In the genomic region with DNA sequence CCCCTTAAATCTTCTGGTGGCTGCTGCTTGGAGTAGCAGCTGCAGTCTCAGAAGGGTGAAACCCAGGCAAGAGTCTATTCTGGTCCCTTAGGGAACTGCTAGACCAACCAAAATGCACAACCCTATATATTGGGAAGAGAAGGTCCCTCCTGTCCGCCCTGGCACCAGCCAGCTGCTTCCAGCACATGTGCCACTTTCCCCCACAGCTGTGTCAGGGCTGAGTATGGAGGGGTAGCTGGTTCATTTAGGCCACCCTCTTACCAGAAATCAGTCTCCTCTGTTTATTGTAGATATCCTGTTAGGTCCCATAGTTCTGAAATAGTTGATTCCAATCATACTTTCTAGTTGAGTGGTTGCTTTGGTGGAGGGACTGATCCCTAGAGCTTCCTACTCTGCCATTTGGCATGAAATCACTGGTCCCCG, we compare ENCODE assay signal across 11 cellular contexts.
DNase-seq lines count a peak whose midpoint lies in the region; ATAC-seq and TF ChIP-seq lines count a peak whose summit lies in the region.
"Had no signal": no experiment of that assay in that cellular context is flagged by ENCODE, and none has a peak within 500 bp of the region (broad histone marks: within the 10 kb centered on the region; RNA-seq: fewer than 3 reads in every experiment).

No MANE protein-coding gene starts in this region.

- H3K9me3 Mint-ChIP-seq in activated T-helper 17 cell treated with anti-CD3 and anti-CD28 coated beads, Interleukin-2, amount 50 U/mL, for 72 hours, result no peaks in the 10 kb centered on the region
- H3K9me3 Mint-ChIP-seq in immature natural killer cell, result no peaks in the 10 kb centered on the region

- 67 to 68% methylated on average over 1 to 2 of the region's 2 CpGs for WGBS in testis, 2 donors

- intact Hi-C loops in left cardiac atrium (cut with DNase I), result no loop called here
- intact Hi-C loops in testis (cut with DNase I; ENCODE audit: low total_unique reads), result no loop called here
- intact Hi-C loops in OCI-LY7 (cut with micrococcal nuclease; ENCODE audit: unreplicated experiment), result no loop called here

- no peak for TF ChIP-seq CTCF in cardiac muscle cell (IDR thresholded peaks at IDR 0.05; ENCODE audit: low read depth, low read length)
- TF ChIP-seq CTCF in testis (IDR thresholded peaks at IDR 0.05), result no peak
- no peak for TF ChIP-seq CTCF in OCI-LY7 (conservative IDR thresholded peaks at IDR 0.05; ENCODE audit: low read length)

- H3K4me1 ChIP-seq in cardiac muscle cell (ENCODE audit: low read depth) (peaks cover 15% of the 10 kb centered on the region), testis (peaks cover 16% of the 10 kb centered on the region), OCI-LY7 (ENCODE audit: insufficient read depth, low read length, poor library complexity, severe bottlenecking) (no peaks in the 10 kb centered on the region)

- peaks cover 4% of the 10 kb centered on the region for H4K20me1 ChIP-seq in OCI-LY7 (ENCODE audit: insufficient read depth, low read length)

- H3K4me2 ChIP-seq in OCI-LY7 (ENCODE audit: low read length), result no peak overlapping the region

- peaks cover 97% of the 10 kb centered on the region for H3K79me2 ChIP-seq in OCI-LY7 (ENCODE audit: insufficient read depth, low read depth, low read length)

- BruUV-seq in OCI-LY7 (replicated peaks; lab: Mats Ljungman, UMichigan), result no TSS peak

- no peak overlapping the region for H2AFZ ChIP-seq in OCI-LY7 (ENCODE audit: low read length)

- H3K4me3 Mint-ChIP-seq in activated T-helper 17 cell treated with anti-CD3 and anti-CD28 coated beads, Interleukin-2, amount 50 U/mL, for 72 hours, result peak overlapping the region; percentile 10
- H3K4me3 Mint-ChIP-seq in immature natural killer cell, result peak overlapping the region in 3 of 5 donors; percentile 14 to 55 (median 37)

- CTCF ChIA-PET in OCI-LY7 (lab: Charles Lee; ENCODE audit: unreplicated experiment), result no interaction called here

- H3K9me3 ChIP-seq in cardiac muscle cell (ENCODE audit: low read depth) (no peaks in the 10 kb centered on the region), testis (no peaks in the 10 kb centered on the region), OCI-LY7 (ENCODE audit: low read length) (no peaks in the 10 kb centered on the region)
- H3K9me3 ChIP-seq: mucosa of descending colon had no signal

- H3K27me3 ChIP-seq in cardiac muscle cell (no peaks in the 10 kb centered on the region), testis (no peaks in the 10 kb centered on the region)

- H3K27ac Mint-ChIP-seq in activated T-helper 17 cell treated with anti-CD3 and anti-CD28 coated beads, Interleukin-2, amount 50 U/mL, for 72 hours, result peak overlapping the region; percentile 76
- H3K27ac Mint-ChIP-seq in immature natural killer cell, result peak overlapping the region in 2 of 6 donors; percentile 45 to 59

- H3K36me3 ChIP-seq in cardiac muscle cell, result no peaks in the 10 kb centered on the region
- no peaks in the 10 kb centered on the region for H3K36me3 ChIP-seq in testis (ENCODE audit: low read depth, missing control alignments)
- H3K36me3 ChIP-seq in OCI-LY7 (ENCODE audit: insufficient read depth, low read length), result peaks cover 55% of the 10 kb centered on the region

- POLR2A ChIA-PET in OCI-LY7 (lab: Charles Lee), result interaction anchor here (1.1 kb wide), 1 partner anchor 17 kb away, joined by 3 read pairs; no protein-coding TSS in a partner anchor

- H3K4me1 Mint-ChIP-seq in activated T-helper 17 cell treated with anti-CD3 and anti-CD28 coated beads, Interleukin-2, amount 50 U/mL, for 72 hours, result peaks cover 38% of the 10 kb centered on the region
- peaks cover 57 to 88% of the 10 kb centered on the region in 2 donors for H3K4me1 Mint-ChIP-seq in immature natural killer cell

- no peaks in the 10 kb centered on the region for H3K27me3 Mint-ChIP-seq in activated T-helper 17 cell treated with anti-CD3 and anti-CD28 coated beads, Interleukin-2, amount 50 U/mL, for 72 hours
- H3K27me3 Mint-ChIP-seq in immature natural killer cell (ENCODE audit: low read depth in 3 of 3), result no peaks in the 10 kb centered on the region

- ATAC-seq in left cardiac atrium, result no peak
- ATAC-seq in activated T-helper 17 cell treated with anti-CD3 and anti-CD28 coated beads, Interleukin-2, amount 50 U/mL, for 72 hours (replicated peaks), result no peak
- ATAC-seq: mucosa of descending colon had no signal

- H3K4me3 ChIP-seq in cardiac muscle cell, result no peak overlapping the region
- no peak overlapping the region for H3K4me3 ChIP-seq in testis
- H3K4me3 ChIP-seq in OCI-LY7 (ENCODE audit: low read depth, low read length, poor library complexity, severe bottlenecking), result no peak overlapping the region
- H3K4me3 ChIP-seq: mucosa of descending colon had no signal

- H3K27ac ChIP-seq in cardiac muscle cell, result peak overlapping the region; percentile 53
- H3K27ac ChIP-seq in testis, result no peak overlapping the region
- no peak overlapping the region for H3K27ac ChIP-seq in OCI-LY7 (ENCODE audit: low read depth, low read length, poor library complexity, severe bottlenecking)
- H3K27ac ChIP-seq: C4-2B had no signal

- no peaks in the 10 kb centered on the region for H3K9me2 ChIP-seq in OCI-LY7 (ENCODE audit: insufficient read depth, low read length)

- H3K36me3 Mint-ChIP-seq in activated T-helper 17 cell treated with anti-CD3 and anti-CD28 coated beads, Interleukin-2, amount 50 U/mL, for 72 hours (ENCODE audit: low read depth), result peaks cover 61% of the 10 kb centered on the region
- H3K36me3 Mint-ChIP-seq in immature natural killer cell, result peaks cover 4 to 7% (median 4%) of the 10 kb centered on the region in 3 donors

- TF ChIP-seq POLR2A in testis (IDR thresholded peaks at IDR 0.05), result no peak

- DNase-seq in cardiac muscle cell (ENCODE audit: low read depth in 1 of 2, low spot score in 1 of 2) (peak in 1 of 2 donors; percentile 23), left cardiac atrium (no peak), immature natural killer cell (no peak), stromal cell of bone marrow (ENCODE audit: low read depth) (peak; percentile 24), OCI-M1 (lab: John Stamatoyannopoulos, UW) (no peak), testis (no peak), OCI-LY7 (ENCODE audit: low spot score) (no peak)
- DNase-seq: activated naive CD4-positive, alpha-beta T cell treated with anti-CD3 and anti-CD28 coated beads, Interleukin-2, amount 50 U/mL, for 16 hours; mucosa of descending colon had no signal
